ENCODE assay signal across 2 cellular contexts in genomic region chr1:9846611-9847171, GRCh38.
TF ChIP-seq lines count a peak whose summit lies in the region.

No MANE protein-coding gene starts in this region.

TF ChIP-seq in K562, 482 proteins besides CTCF, POLR2A, EP300 and RAD21 (continued from another document):
- TF ChIP-seq ARID4B (CRISPR knock-in tag; IDR thresholded peaks at IDR 0.05) (no peak), ZNF695 (CRISPR knock-in tag; IDR thresholded peaks at IDR 0.05) (no peak), MEIS2 (IDR thresholded peaks at IDR 0.05; ENCODE audit: partially characterized antibody) (no peak), ZFPM2 (CRISPR knock-in tag; IDR thresholded peaks at IDR 0.05) (no peak), ZNF707 (CRISPR knock-in tag; conservative IDR thresholded peaks at IDR 0.05) (no peak), RFX5 (IDR thresholded peaks at IDR 0.05; ENCODE audit: low read depth, low read length) (no peak), ZBTB33 (CRISPR knock-in tag; IDR thresholded peaks at IDR 0.05) (0 out of 2 replicates have a peak, but pooled peaks have one; percentile 45), ZNF316 (IDR thresholded peaks at IDR 0.05) (no peak), GATAD2B (IDR thresholded peaks at IDR 0.05; ENCODE audit: borderline replicate concordance) (no peak), CREBBP (IDR thresholded peaks at IDR 0.05; ENCODE audit: low read depth, low read length) (no peak), GABPB2 (CRISPR knock-in tag; conservative IDR thresholded peaks at IDR 0.05) (no peak), POLR2G (IDR thresholded peaks at IDR 0.05; ENCODE audit: low read depth, low read length) (peak; percentile 39), RAD51 (IDR thresholded peaks at IDR 0.05; ENCODE audit: borderline replicate concordance, low read depth) (no peak), ZKSCAN3 (CRISPR knock-in tag; IDR thresholded peaks at IDR 0.05) (no peak), CREB5 (CRISPR knock-in tag; IDR thresholded peaks at IDR 0.05) (no peak), PHF8 (IDR thresholded peaks at IDR 0.05; ENCODE audit: borderline replicate concordance, low read length) (no peak), SAFB2 (IDR thresholded peaks at IDR 0.05; ENCODE audit: borderline replicate concordance, low read depth, low read length, severe bottlenecking) (no peak)
TF ChIP-seq in K562: peak in this region for 2.

TF ChIP-seq in HEK293T, 16 proteins besides CTCF, POLR2A, EP300 and RAD21 (continued from another document):
- TF ChIP-seq BHLHE40 (IDR thresholded peaks at IDR 0.05; ENCODE audit: borderline replicate concordance) (no peak), PKNOX1 (IDR thresholded peaks at IDR 0.05) (no peak), CTBP1 (IDR thresholded peaks at IDR 0.05; ENCODE audit: borderline replicate concordance) (no peak)
